ENCODE assay signal across 8 cellular contexts in the genomic region with DNA sequence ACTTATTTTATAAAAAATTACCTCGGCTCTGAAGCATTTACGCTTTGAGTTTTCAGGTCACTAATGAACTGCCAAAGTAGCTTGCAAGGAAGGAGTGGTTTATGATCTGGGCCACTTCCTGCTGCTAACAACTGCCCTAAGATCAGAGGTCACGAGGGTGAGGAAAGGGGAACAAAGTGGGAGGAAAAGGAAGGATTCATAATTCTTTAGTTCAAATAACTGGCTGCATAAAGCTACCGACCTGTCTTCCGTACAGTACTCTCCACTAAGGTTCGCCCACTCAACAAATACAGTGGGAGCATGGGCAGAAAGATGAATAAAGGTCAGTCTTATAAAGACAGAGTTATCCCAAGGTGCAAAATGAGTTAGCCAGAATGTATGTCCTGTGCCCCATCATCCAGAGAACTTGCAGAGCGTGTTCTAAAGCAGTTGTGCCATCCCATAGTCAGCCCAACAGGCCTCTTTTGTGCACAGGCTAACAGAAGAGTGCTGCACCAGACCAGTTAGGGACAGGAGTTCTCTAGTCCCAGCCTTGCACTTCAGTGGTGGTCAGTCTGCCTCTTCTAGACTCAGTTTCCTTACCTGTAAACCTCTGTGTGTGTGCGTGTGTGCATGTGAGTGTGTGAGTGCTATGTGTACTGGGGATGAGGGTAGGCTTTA.
DNase-seq lines count a peak whose midpoint lies in the region; ATAC-seq and TF ChIP-seq lines count a peak whose summit lies in the region.

No MANE protein-coding gene starts in this region.

- intact Hi-C loops in dendritic cell treated with granulocyte-macrophage colony-stimulating factor and Interleukin-4, amounts not matched to agents 40 ng/mL and 50 ng/mL, for 4 days (cut with micrococcal nuclease), result loop anchor here (2.0 kb wide), 1 partner anchor 63 kb away; no protein-coding TSS in a partner anchor

- peaks cover 7% of the 10 kb centered on the region for H3K36me3 Mint-ChIP-seq in dendritic cell treated with granulocyte-macrophage colony-stimulating factor and Interleukin-4, amounts not matched to agents 40 ng/mL and 50 ng/mL, for 4 days (ENCODE audit: low read depth)

- H3K4me3 ChIP-seq in osteoblast (ENCODE audit: insufficient read depth, low read length), result no peak overlapping the region

- H3K36me3 ChIP-seq in osteoblast (ENCODE audit: insufficient read depth, low read length), result no peaks in the 10 kb centered on the region

- peaks cover 62% of the 10 kb centered on the region for H3K4me1 Mint-ChIP-seq in dendritic cell treated with granulocyte-macrophage colony-stimulating factor and Interleukin-4, amounts not matched to agents 40 ng/mL and 50 ng/mL, for 4 days (ENCODE audit: low read depth)

- H3K4me2 ChIP-seq in osteoblast (ENCODE audit: insufficient read depth, low read length), result peak overlapping the region; percentile 5

- H3K4me1 ChIP-seq in osteoblast (ENCODE audit: insufficient read depth, low read length), result peaks cover 67% of the 10 kb centered on the region

- H3K27me3 ChIP-seq in osteoblast (ENCODE audit: insufficient read depth, low read length), result no peaks in the 10 kb centered on the region

- no peaks in the 10 kb centered on the region for H3K9me3 ChIP-seq in osteoblast (ENCODE audit: low read depth, low read length)

- H3K9me3 Mint-ChIP-seq in dendritic cell treated with granulocyte-macrophage colony-stimulating factor and Interleukin-4, amounts not matched to agents 40 ng/mL and 50 ng/mL, for 4 days, result no peaks in the 10 kb centered on the region

- ATAC-seq in GM18868 (IDR thresholded peaks at IDR 0.05; ENCODE audit: unreplicated experiment), result peak; percentile 23
- ATAC-seq in HG02938 (IDR thresholded peaks at IDR 0.05; ENCODE audit: unreplicated experiment), result no peak

- H3K79me2 ChIP-seq in osteoblast (ENCODE audit: insufficient read depth, low read length), result peaks cover 91% of the 10 kb centered on the region

- H4K20me1 ChIP-seq in osteoblast (ENCODE audit: insufficient read depth, low read length), result no peaks in the 10 kb centered on the region

- DNase-seq in KBM-7, result peak; percentile 83
- no peak for DNase-seq in osteoblast (ENCODE audit: insufficient read length, low spot score, missing footprints)
- DNase-seq in NCI-H1930 (lab: John Stamatoyannopoulos, UW), result no peak
- no peak for DNase-seq in activated CD4-positive, alpha-beta T cell treated with anti-CD3 and anti-CD28 coated beads, Interleukin-2, amount 50 U/mL, for 4 hours
- no peak for DNase-seq in activated CD8-positive, alpha-beta memory T cell treated with anti-CD3 and anti-CD28 coated beads for 24 hours

- peak overlapping the region; percentile 81 for H3K27ac Mint-ChIP-seq in dendritic cell treated with granulocyte-macrophage colony-stimulating factor and Interleukin-4, amounts not matched to agents 40 ng/mL and 50 ng/mL, for 4 days

- no peaks in the 10 kb centered on the region for H3K27me3 Mint-ChIP-seq in dendritic cell treated with granulocyte-macrophage colony-stimulating factor and Interleukin-4, amounts not matched to agents 40 ng/mL and 50 ng/mL, for 4 days

- no peak for TF ChIP-seq CTCF in osteoblast (IDR thresholded peaks at IDR 0.05; ENCODE audit: extremely low read depth, low read depth, low read length)

- no peak overlapping the region for H2AFZ ChIP-seq in osteoblast (ENCODE audit: low read length)

- H3K4me3 Mint-ChIP-seq in dendritic cell treated with granulocyte-macrophage colony-stimulating factor and Interleukin-4, amounts not matched to agents 40 ng/mL and 50 ng/mL, for 4 days, result peak overlapping the region; percentile 49

- in situ Hi-C loops in KBM-7 (cut with MboI; ENCODE audit: low pct_unique_long_range_greater_than_20kb, low sequenced_read_pairs), result no loop called here

- peak overlapping the region; percentile 93 for H3K27ac ChIP-seq in osteoblast (ENCODE audit: low read depth, low read length)
